31 cellular contexts compared by ENCODE assay signal in genomic region chr4:55373461-55373860, GRCh38.
"Had no signal": no experiment of that assay in that cellular context is flagged by ENCODE, and none has a peak within 500 bp of the region (broad histone marks: within the 10 kb centered on the region; RNA-seq: fewer than 3 reads in every experiment).

No MANE protein-coding gene starts in this region.

- H3K27me3 ChIP-seq: adrenal gland, ascending aorta, breast epithelium, cardiac muscle cell, heart left ventricle had no signal

- DNase-seq: activated CD4-positive, alpha-beta memory T cell treated with anti-CD3 and anti-CD28 coated beads for 36 hours; activated CD4-positive, alpha-beta T cell treated with anti-CD3 and anti-CD28 coated beads for 36 hours; activated CD4-positive, alpha-beta T cell treated with anti-CD3 and anti-CD28 coated beads, Interleukin-2, amount 10 ng/mL, durations not matched to agents 24 days and 14 days; activated CD4-positive, CD25-positive, alpha-beta regulatory T cell; activated CD4-positive, CD25-positive, alpha-beta regulatory T cell treated with anti-CD3 and anti-CD28 coated beads, Interleukin-2, amount 50 U/mL, for 72 hours; activated CD8-positive, alpha-beta memory T cell treated with anti-CD3 and anti-CD28 coated beads, Interleukin-2, amount 10 ng/mL, durations not matched to agents 7 days and 5 days; activated CD8-positive, alpha-beta memory T cell treated with anti-CD3 and anti-CD28 coated beads, Interleukin-2, amount 50 U/mL, for 4 hours; activated CD8-positive, alpha-beta T cell treated with anti-CD3 and anti-CD28 coated beads, Interleukin-2, amount 10 ng/mL, durations not matched to agents 7 days and 5 days; activated effector memory CD4-positive, alpha-beta T cell treated with anti-CD3 and anti-CD28 coated beads, Interleukin-2, amount 50 U/mL, for 16 hours; activated naive CD4-positive, alpha-beta T cell treated with anti-CD3 and anti-CD28 coated beads for 36 hours; activated naive CD8-positive, alpha-beta T cell treated with anti-CD3 and anti-CD28 coated beads for 36 hours; activated naive CD8-positive, alpha-beta T cell treated with anti-CD3 and anti-CD28 coated beads, Interleukin-2, amount 50 U/mL, for 24 hours; activated T-cell treated with anti-CD3 and anti-CD28 coated beads, Interleukin-2, amount 50 U/mL, for 1 hour; activated T-cell treated with anti-CD3 and anti-CD28 coated beads, Interleukin-2, amount 50 U/mL, for 48 hours; cortex of kidney; dermis blood vessel endothelial cell; effector CD8-positive, alpha-beta T cell; foreskin fibroblast; glutamatergic neuron; heart left ventricle; T-helper 2 cell had no signal

- H3K4me3 Mint-ChIP-seq: activated CD4-positive, alpha-beta memory T cell treated with anti-CD3 and anti-CD28 coated beads for 36 hours; activated CD4-positive, alpha-beta T cell treated with anti-CD3 and anti-CD28 coated beads for 36 hours; activated CD4-positive, alpha-beta T cell treated with anti-CD3 and anti-CD28 coated beads, Interleukin-2, amount 10 ng/mL, durations not matched to agents 24 days and 14 days; activated CD8-positive, alpha-beta memory T cell treated with anti-CD3 and anti-CD28 coated beads, Interleukin-2, amount 10 ng/mL, durations not matched to agents 7 days and 5 days; activated CD8-positive, alpha-beta T cell treated with anti-CD3 and anti-CD28 coated beads, Interleukin-2, amount 10 ng/mL, durations not matched to agents 7 days and 5 days; activated naive CD4-positive, alpha-beta T cell treated with anti-CD3 and anti-CD28 coated beads for 36 hours; activated naive CD4-positive, alpha-beta T cell treated with anti-CD3 and anti-CD28 coated beads, Interleukin-2, amount 50 U/mL, for 24 hours; activated naive CD8-positive, alpha-beta T cell treated with anti-CD3 and anti-CD28 coated beads for 36 hours; activated naive CD8-positive, alpha-beta T cell treated with anti-CD3 and anti-CD28 coated beads, Interleukin-2, amount 50 U/mL, for 24 hours; activated T-helper 1 cell treated with anti-CD3 and anti-CD28 coated beads, Interleukin-12 subunit alpha, Interleukin-12 subunit beta, Interleukin-2, Interleukin-4 antibody, amounts not matched to agents 30 ng/mL and 10 ng/mL and 1 ng/mL, durations not matched to agents 14 hours and 24 hours and 36 hours; brain; central memory CD8-positive, alpha-beta T cell had no signal

- H3K9me3 Mint-ChIP-seq: activated CD4-positive, alpha-beta memory T cell treated with anti-CD3 and anti-CD28 coated beads for 36 hours; activated CD4-positive, alpha-beta T cell treated with anti-CD3 and anti-CD28 coated beads, Interleukin-2, amount 10 ng/mL, durations not matched to agents 24 days and 14 days; activated naive CD4-positive, alpha-beta T cell treated with anti-CD3 and anti-CD28 coated beads for 36 hours; activated naive CD4-positive, alpha-beta T cell treated with anti-CD3 and anti-CD28 coated beads, Interleukin-2, amount 50 U/mL, for 24 hours; activated naive CD8-positive, alpha-beta T cell treated with anti-CD3 and anti-CD28 coated beads for 36 hours; activated naive CD8-positive, alpha-beta T cell treated with anti-CD3 and anti-CD28 coated beads, Interleukin-2, amount 50 U/mL, for 24 hours; activated T-helper 1 cell treated with anti-CD3 and anti-CD28 coated beads, Interleukin-12 subunit alpha, Interleukin-12 subunit beta, Interleukin-2, Interleukin-4 antibody, amounts not matched to agents 30 ng/mL and 10 ng/mL and 1 ng/mL, durations not matched to agents 14 hours and 24 hours and 36 hours; activated T-helper 2 cell treated with anti-CD3 and anti-CD28 coated beads, Interferon-gamma antibody, Interleukin-2, Interleukin-4, amounts not matched to agents 10 μg/mL and 5 μg/mL and 100 μg/mL, durations not matched to agents 14 hours and 24 hours and 36 hours; brain; central memory CD8-positive, alpha-beta T cell had no signal

- H3K27me3 Mint-ChIP-seq: activated CD4-positive, alpha-beta memory T cell treated with anti-CD3 and anti-CD28 coated beads for 36 hours; activated CD4-positive, alpha-beta T cell treated with anti-CD3 and anti-CD28 coated beads for 36 hours; activated CD4-positive, alpha-beta T cell treated with anti-CD3 and anti-CD28 coated beads, Interleukin-2, amount 10 ng/mL, durations not matched to agents 24 days and 14 days; activated CD8-positive, alpha-beta memory T cell treated with anti-CD3 and anti-CD28 coated beads, Interleukin-2, amount 10 ng/mL, durations not matched to agents 7 days and 5 days; activated naive CD4-positive, alpha-beta T cell treated with anti-CD3 and anti-CD28 coated beads, Interleukin-2, amount 50 U/mL, for 24 hours; activated naive CD8-positive, alpha-beta T cell treated with anti-CD3 and anti-CD28 coated beads for 36 hours; activated naive CD8-positive, alpha-beta T cell treated with anti-CD3 and anti-CD28 coated beads, Interleukin-2, amount 50 U/mL, for 24 hours; brain; central memory CD8-positive, alpha-beta T cell had no signal

- H3K36me3 Mint-ChIP-seq: activated CD8-positive, alpha-beta memory T cell treated with anti-CD3 and anti-CD28 coated beads, Interleukin-2, amount 10 ng/mL, durations not matched to agents 7 days and 5 days; activated naive CD4-positive, alpha-beta T cell treated with anti-CD3 and anti-CD28 coated beads, Interleukin-2, amount 50 U/mL, for 24 hours had no signal

- ATAC-seq: activated CD4-positive, alpha-beta T cell treated with anti-CD3 and anti-CD28 coated beads for 36 hours; activated CD8-positive, alpha-beta memory T cell treated with anti-CD3 and anti-CD28 coated beads, Interleukin-2, amount 10 ng/mL, durations not matched to agents 7 days and 5 days; activated CD8-positive, alpha-beta T cell treated with anti-CD3 and anti-CD28 coated beads, Interleukin-2, amount 10 ng/mL, durations not matched to agents 7 days and 5 days; activated naive CD8-positive, alpha-beta T cell treated with anti-CD3 and anti-CD28 coated beads, Interleukin-2, amount 50 U/mL, for 24 hours; esophagus mucosa had no signal

- H3K27ac ChIP-seq: adrenal gland, ascending aorta, breast epithelium, cardiac muscle cell had no signal

- H3K27ac Mint-ChIP-seq: activated CD4-positive, alpha-beta memory T cell treated with anti-CD3 and anti-CD28 coated beads for 36 hours; activated CD4-positive, alpha-beta T cell treated with anti-CD3 and anti-CD28 coated beads for 36 hours; activated CD4-positive, alpha-beta T cell treated with anti-CD3 and anti-CD28 coated beads, Interleukin-2, amount 10 ng/mL, durations not matched to agents 24 days and 14 days; activated CD8-positive, alpha-beta memory T cell treated with anti-CD3 and anti-CD28 coated beads, Interleukin-2, amount 10 ng/mL, durations not matched to agents 7 days and 5 days; activated CD8-positive, alpha-beta T cell treated with anti-CD3 and anti-CD28 coated beads, Interleukin-2, amount 10 ng/mL, durations not matched to agents 7 days and 5 days; activated naive CD4-positive, alpha-beta T cell treated with anti-CD3 and anti-CD28 coated beads for 36 hours; activated naive CD8-positive, alpha-beta T cell treated with anti-CD3 and anti-CD28 coated beads for 36 hours; activated naive CD8-positive, alpha-beta T cell treated with anti-CD3 and anti-CD28 coated beads, Interleukin-2, amount 50 U/mL, for 24 hours; activated T-helper 1 cell treated with anti-CD3 and anti-CD28 coated beads, Interleukin-12 subunit alpha, Interleukin-12 subunit beta, Interleukin-2, Interleukin-4 antibody, amounts not matched to agents 30 ng/mL and 10 ng/mL and 1 ng/mL, durations not matched to agents 14 hours and 24 hours and 36 hours; activated T-helper 2 cell treated with anti-CD3 and anti-CD28 coated beads, Interferon-gamma antibody, Interleukin-2, Interleukin-4, amounts not matched to agents 10 μg/mL and 5 μg/mL and 100 μg/mL, durations not matched to agents 14 hours and 24 hours and 36 hours; brain had no signal

- H3K4me1 Mint-ChIP-seq: activated CD4-positive, alpha-beta T cell treated with anti-CD3 and anti-CD28 coated beads for 36 hours; activated CD8-positive, alpha-beta memory T cell treated with anti-CD3 and anti-CD28 coated beads, Interleukin-2, amount 10 ng/mL, durations not matched to agents 7 days and 5 days; activated naive CD4-positive, alpha-beta T cell treated with anti-CD3 and anti-CD28 coated beads, Interleukin-2, amount 50 U/mL, for 24 hours; activated naive CD8-positive, alpha-beta T cell treated with anti-CD3 and anti-CD28 coated beads, Interleukin-2, amount 50 U/mL, for 24 hours; brain; central memory CD8-positive, alpha-beta T cell had no signal
